Comparison of ENCODE assay signal across 16 cellular contexts in the genomic region with DNA sequence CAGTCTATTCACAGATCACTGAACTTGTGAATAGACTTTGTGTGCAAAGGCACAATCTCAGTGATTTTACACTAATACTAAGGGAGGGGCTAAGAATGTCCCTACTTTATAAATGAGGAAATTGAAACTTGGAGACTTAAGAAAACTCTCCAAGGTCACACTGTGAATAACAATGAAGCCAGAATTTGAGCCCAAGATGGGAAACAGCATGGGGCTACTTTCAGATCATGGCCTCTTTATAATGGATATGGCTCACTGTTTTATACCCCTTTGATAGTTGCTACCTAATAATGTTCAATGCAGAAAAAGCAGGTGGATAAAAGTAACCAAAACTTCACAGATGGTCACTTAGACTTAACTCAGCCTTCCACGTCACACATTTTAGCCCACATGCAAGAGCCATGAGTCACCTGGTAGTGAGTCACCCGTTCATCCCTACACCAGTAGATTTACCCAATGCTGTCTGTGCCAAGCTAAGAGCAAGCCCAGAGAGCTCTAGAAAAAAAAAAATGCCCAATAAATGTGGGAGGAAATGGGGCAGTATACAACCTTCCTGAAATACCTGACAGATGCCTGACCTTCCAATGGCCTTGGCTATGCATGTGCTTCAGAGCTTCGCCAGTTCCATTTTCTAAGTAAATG.
DNase-seq lines count a peak whose midpoint lies in the region; TF ChIP-seq lines count a peak whose summit lies in the region.
"Had no signal": no experiment of that assay in that cellular context is flagged by ENCODE, and none has a peak within 500 bp of the region (broad histone marks: within the 10 kb centered on the region; RNA-seq: fewer than 3 reads in every experiment).

No MANE protein-coding gene starts in this region.

- H2AFZ ChIP-seq in GM23248, result no peak overlapping the region
- no peak overlapping the region for H2AFZ ChIP-seq in neuronal stem cell (ENCODE audit: low read length)

- H3K4me3 ChIP-seq in GM23248, result no peak overlapping the region
- H3K4me3 ChIP-seq in NB4 (ENCODE audit: low read depth, low read length), result no peak overlapping the region
- no peak overlapping the region for H3K4me3 ChIP-seq in colonic mucosa
- H3K4me3 ChIP-seq in neuronal stem cell (ENCODE audit: low read length in 2 of 2), result no peak overlapping the region

- H3K4ac ChIP-seq in neuronal stem cell (ENCODE audit: low read length), result no peak overlapping the region

- no peaks in the 10 kb centered on the region for H3K79me2 ChIP-seq in GM23248 (ENCODE audit: insufficient read depth)

- H3K9me3 ChIP-seq in GM23248 (ENCODE audit: low read depth) (no peaks in the 10 kb centered on the region), colonic mucosa (no peaks in the 10 kb centered on the region), neuronal stem cell (replicated peaks in 1 of 2; ENCODE audit: control insufficient read depth in 2 of 2, insufficient read depth in 1 of 2, low read depth in 1 of 2, low read length in 2 of 2) (no peaks in the 10 kb centered on the region)

- TF ChIP-seq POLR2A in NB4 (IDR thresholded peaks at IDR 0.05; ENCODE audit: extremely low read depth, insufficient read length), result no peak

- no peak overlapping the region for H2BK5ac ChIP-seq in neuronal stem cell (ENCODE audit: low read length)

- H3K36me3 ChIP-seq in GM23248 (ENCODE audit: low read depth) (no peaks in the 10 kb centered on the region), colonic mucosa (no peaks in the 10 kb centered on the region), neuronal stem cell (replicated peaks in 1 of 2; ENCODE audit: control insufficient read depth in 2 of 2, insufficient read depth in 2 of 2, low read length in 2 of 2) (no peaks in the 10 kb centered on the region)

- TF ChIP-seq CTCF in NB4 (IDR thresholded peaks at IDR 0.05; ENCODE audit: low read depth, low read length) (no peak), colonic mucosa (IDR thresholded peaks at IDR 0.05) (no peak)

- H3K9ac ChIP-seq in GM23248 (no peak overlapping the region), colonic mucosa (ENCODE audit: low read depth in 2 of 2, low read length in 2 of 2) (no peak overlapping the region), neuronal stem cell (ENCODE audit: low read depth, low read length, poor library complexity) (no peak overlapping the region)

- no peak overlapping the region for H4K91ac ChIP-seq in neuronal stem cell (ENCODE audit: low read depth, low read length, poor library complexity)

- no peak overlapping the region for H2AK5ac ChIP-seq in neuronal stem cell (ENCODE audit: low read depth, low read length)

- intact Hi-C loops in colonic mucosa (cut with DNase I), result no loop called here
- intact Hi-C loops in posterior cingulate gyrus (cut with DNase I), result no loop called here

- 12 to 14% methylated on average over 3 of the region's 3 CpGs for WGBS in GM23248 (ENCODE audit: low coverage in 1 of 2, low lambda C conversion rate in 2 of 2, missing lambda C conversion rate in 2 of 2), 2 experiments
- WGBS in neuronal stem cell (ENCODE audit: extremely low coverage in 2 of 2, insufficient read length in 2 of 2, insufficient replicate concordance in 1 of 2), 2 donors, result no CpG with 5 or more reads among the region's 3 CpGs

- in situ Hi-C loops in GM23248 (cut with MboI), result no loop called here

- DNase-seq in GM23248 (peak; percentile 23), NB4 (ENCODE audit: low read depth) (peak; percentile 22), colonic mucosa (peak; percentile 21), posterior cingulate gyrus (peak in 6 of 10 donors; percentile 19 to 87 (median 44)), DMS153 treated with DMSO at 0.1 percent for 48 hours (lab: John Stamatoyannopoulos, UW; ENCODE audit: unreplicated experiment) (no peak), NCI-H526 (lab: John Stamatoyannopoulos, UW) (no peak), neuronal stem cell (ENCODE audit: low spot score) (no peak)
- DNase-seq in stimulated activated naive CD4-positive, alpha-beta T cell (lab: John Stamatoyannopoulos, UW), result no peak
- DNase-seq: activated CD4-positive, alpha-beta T cell treated with anti-CD3 and anti-CD28 coated beads, Interleukin-2, amount 10 ng/mL, durations not matched to agents 24 days and 14 days; C1 segment of cervical spinal cord; effector memory CD4-positive, alpha-beta T cell; kidney; naive thymus-derived CD4-positive, alpha-beta T cell; OCI-M1; right cardiac atrium; T-helper 1 cell had no signal

- no peak overlapping the region for H2BK120ac ChIP-seq in neuronal stem cell (ENCODE audit: low read depth, low read length)

- H2BK15ac ChIP-seq in neuronal stem cell (ENCODE audit: low read length), result no peak overlapping the region

- H4K8ac ChIP-seq in neuronal stem cell (ENCODE audit: low read depth, low read length), result no peak overlapping the region

- H3K18ac ChIP-seq in neuronal stem cell (ENCODE audit: low read length), result no peak overlapping the region

- H2BK12ac ChIP-seq in neuronal stem cell (ENCODE audit: low read length), result no peak overlapping the region

- H3F3A ChIP-seq in GM23248 (ENCODE audit: insufficient read depth), result no peaks in the 10 kb centered on the region

- no peak overlapping the region for H3K27ac ChIP-seq in GM23248
- H3K27ac ChIP-seq in colonic mucosa, result no peak overlapping the region
- no peak overlapping the region for H3K27ac ChIP-seq in neuronal stem cell (replicated peaks; ENCODE audit: low read length)

- H3K4me2 ChIP-seq in GM23248 (ENCODE audit: unreplicated experiment), result no peak overlapping the region
- no peak overlapping the region for H3K4me2 ChIP-seq in neuronal stem cell (ENCODE audit: insufficient read depth, low read length, poor library complexity, severe bottlenecking)

- no peaks in the 10 kb centered on the region for H3K9me2 ChIP-seq in GM23248 (ENCODE audit: insufficient read depth)

- no peaks in the 10 kb centered on the region for H4K20me1 ChIP-seq in GM23248 (ENCODE audit: insufficient read depth)

- H3K4me1 ChIP-seq in GM23248 (ENCODE audit: insufficient read depth) (no peaks in the 10 kb centered on the region), colonic mucosa (no peaks in the 10 kb centered on the region), neuronal stem cell (ENCODE audit: control insufficient read depth in 2 of 2, insufficient read depth in 1 of 2, low read depth in 1 of 2, low read length in 2 of 2) (peaks cover 0 to 7% of the 10 kb centered on the region in 2 donors)

- H3K27me3 ChIP-seq in GM23248 (replicated peaks; ENCODE audit: insufficient read depth) (no peaks in the 10 kb centered on the region), colonic mucosa (no peaks in the 10 kb centered on the region), neuronal stem cell (ENCODE audit: control insufficient read depth in 3 of 3, insufficient read depth in 3 of 3, low read depth in 1 of 3, low read length in 3 of 3) (no peaks in the 10 kb centered on the region)

- no peaks in the 10 kb centered on the region for H3K79me1 ChIP-seq in neuronal stem cell (ENCODE audit: low read depth, low read length)

- no peak overlapping the region for H3K14ac ChIP-seq in neuronal stem cell (ENCODE audit: low read length)

- no peak overlapping the region for H3K23ac ChIP-seq in neuronal stem cell (ENCODE audit: low read depth, low read length, poor library complexity)

Comparison
In these comparisons a context has a peak if more than half of its experiments do, and no peak if none do; other contexts are left out.
1. DNase-seq: peak in GM23248 (single experiment), NB4 (single experiment), colonic mucosa (single experiment) and posterior cingulate gyrus (6 of 10); none in DMS153 treated with DMSO at 0.1 percent for 48 hours (single experiment), NCI-H526 (0 of 2), stimulated activated naive CD4-positive, alpha-beta T cell (0 of 6) and neuronal stem cell (single experiment).